ENCODE assay signal across 27 cellular contexts in the genomic region with DNA sequence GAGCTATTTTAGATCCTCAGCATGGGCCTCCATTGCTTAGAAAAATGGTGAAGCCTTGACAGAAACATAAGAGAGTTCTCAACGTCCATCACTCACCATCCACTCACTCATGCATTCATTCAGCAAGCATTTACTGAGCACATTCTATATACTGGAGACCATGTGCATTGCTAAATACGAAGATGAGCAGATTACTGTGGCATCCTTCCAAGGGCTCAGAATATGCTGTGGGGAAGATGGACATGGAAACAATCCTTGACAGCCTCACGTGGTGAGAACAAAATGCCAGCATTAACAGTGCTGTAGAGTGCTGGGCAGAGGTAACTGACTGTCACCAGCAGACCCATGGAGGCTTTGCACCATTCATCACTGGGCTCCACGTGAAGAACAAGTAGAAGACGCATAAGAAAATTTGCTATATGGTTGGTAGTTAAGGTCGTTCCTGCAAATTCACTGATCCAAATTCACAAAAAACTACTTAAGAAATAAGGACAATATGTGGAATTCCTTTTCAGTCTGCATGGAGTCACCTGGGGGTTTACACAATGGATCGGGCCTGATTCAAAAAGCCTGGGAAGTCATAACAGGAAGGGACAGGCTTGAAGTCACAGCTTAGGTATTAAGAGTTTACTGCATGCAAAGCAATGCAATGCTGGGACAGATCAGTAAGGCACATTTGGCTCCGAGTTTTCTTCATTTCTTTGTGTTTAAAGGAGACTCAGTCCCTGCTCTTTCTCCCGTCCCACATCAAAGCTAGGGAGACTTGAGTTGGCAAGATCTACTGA.
"Had no signal": no experiment of that assay in that cellular context is flagged by ENCODE, and none has a peak within 500 bp of the region (broad histone marks: within the 10 kb centered on the region; RNA-seq: fewer than 3 reads in every experiment).

No MANE protein-coding gene starts in this region.

- DNase-seq: activated CD4-positive, alpha-beta memory T cell treated with anti-CD3 and anti-CD28 coated beads, Interleukin-2, amount 10 ng/mL, durations not matched to agents 7 days and 5 days; activated CD4-positive, alpha-beta T cell treated with anti-CD3 and anti-CD28 coated beads for 1 hour; activated CD4-positive, alpha-beta T cell treated with anti-CD3 and anti-CD28 coated beads, Interleukin-2, amount 10 ng/mL, durations not matched to agents 7 days and 5 days; activated gamma-delta T cell treated with Interleukin-2 at 50 U/mL for 16 hours; activated naive CD8-positive, alpha-beta T cell treated with anti-CD3 and anti-CD28 coated beads, Interleukin-2, amount 50 U/mL, for 24 hours; activated T-cell treated with anti-CD3 and anti-CD28 coated beads, Interleukin-2, amount 50 U/mL, for 4 hours; amygdala; cerebellar nuclear complex; colonic mucosa; effector memory CD8-positive, alpha-beta T cell; foreskin keratinocyte; islet precursor cell; mammary epithelial cell; naive B cell; nucleus accumbens; stimulated activated CD4-positive, alpha-beta T cell treated with anti-CD3 and anti-CD28 coated beads, Interleukin-4, amount 100 ng/mL, for 24 hours; stimulated activated naive CD8-positive, alpha-beta T cell treated with anti-CD3 and anti-CD28 coated beads, Interleukin-15, amount 100 ng/mL, for 72 hours; T-helper 2 cell; thyroid gland; upper lobe of right lung had no signal

- H3K9me3 Mint-ChIP-seq: activated CD4-positive, alpha-beta memory T cell treated with anti-CD3 and anti-CD28 coated beads, Interleukin-2, amount 10 ng/mL, durations not matched to agents 7 days and 5 days; activated CD4-positive, alpha-beta T cell treated with anti-CD3 and anti-CD28 coated beads, Interleukin-2, amount 10 ng/mL, durations not matched to agents 7 days and 5 days; activated naive CD4-positive, alpha-beta T cell treated with anti-CD3 and anti-CD28 coated beads, Interleukin-2, amount 50 U/mL, for 24 hours; activated naive CD8-positive, alpha-beta T cell treated with anti-CD3 and anti-CD28 coated beads, Interleukin-2, amount 50 U/mL, for 24 hours; activated T-cell treated with anti-CD3 and anti-CD28 coated beads, Interleukin-2, amount 50 U/mL, for 4 hours; activated T-helper 17 cell treated with anti-CD3 and anti-CD28 coated beads, Interleukin-2, amount 50 U/mL, for 72 hours; effector memory CD8-positive, alpha-beta T cell; mesothelial cell of epicardium; neural crest cell; stimulated activated effector memory CD8-positive, alpha-beta T cell treated with anti-CD3 and anti-CD28 coated beads, Interleukin-12 subunit alpha, Interleukin-12 subunit beta, amount 100 ng/mL, for 72 hours; stimulated activated naive CD8-positive, alpha-beta T cell treated with anti-CD3 and anti-CD28 coated beads, Interleukin-15, amount 100 ng/mL, for 72 hours had no signal

- H3K4me1 Mint-ChIP-seq: activated CD4-positive, alpha-beta memory T cell treated with anti-CD3 and anti-CD28 coated beads, Interleukin-2, amount 10 ng/mL, durations not matched to agents 7 days and 5 days; activated CD4-positive, alpha-beta T cell treated with anti-CD3 and anti-CD28 coated beads, Interleukin-2, amount 10 ng/mL, durations not matched to agents 7 days and 5 days; activated naive CD4-positive, alpha-beta T cell treated with anti-CD3 and anti-CD28 coated beads, Interleukin-2, amount 50 U/mL, for 24 hours; activated naive CD8-positive, alpha-beta T cell treated with anti-CD3 and anti-CD28 coated beads, Interleukin-2, amount 50 U/mL, for 24 hours; activated T-helper 17 cell treated with anti-CD3 and anti-CD28 coated beads, Interleukin-2, amount 50 U/mL, for 72 hours; naive B cell; stimulated activated effector memory CD8-positive, alpha-beta T cell treated with anti-CD3 and anti-CD28 coated beads, Interleukin-12 subunit alpha, Interleukin-12 subunit beta, amount 100 ng/mL, for 72 hours; stimulated activated naive CD8-positive, alpha-beta T cell treated with anti-CD3 and anti-CD28 coated beads, Interleukin-15, amount 100 ng/mL, for 72 hours had no signal

- H3K27me3 Mint-ChIP-seq: activated CD4-positive, alpha-beta memory T cell treated with anti-CD3 and anti-CD28 coated beads, Interleukin-2, amount 10 ng/mL, durations not matched to agents 7 days and 5 days; activated naive CD4-positive, alpha-beta T cell treated with anti-CD3 and anti-CD28 coated beads, Interleukin-2, amount 50 U/mL, for 24 hours; activated T-helper 17 cell treated with anti-CD3 and anti-CD28 coated beads, Interleukin-2, amount 50 U/mL, for 72 hours had no signal

- H3K27ac Mint-ChIP-seq: activated CD4-positive, alpha-beta memory T cell treated with anti-CD3 and anti-CD28 coated beads, Interleukin-2, amount 10 ng/mL, durations not matched to agents 7 days and 5 days; activated CD4-positive, alpha-beta T cell treated with anti-CD3 and anti-CD28 coated beads, Interleukin-2, amount 10 ng/mL, durations not matched to agents 7 days and 5 days; activated naive CD4-positive, alpha-beta T cell treated with anti-CD3 and anti-CD28 coated beads, Interleukin-2, amount 50 U/mL, for 24 hours; activated naive CD8-positive, alpha-beta T cell treated with anti-CD3 and anti-CD28 coated beads, Interleukin-2, amount 50 U/mL, for 24 hours; activated T-helper 17 cell treated with anti-CD3 and anti-CD28 coated beads, Interleukin-2, amount 50 U/mL, for 72 hours; effector memory CD8-positive, alpha-beta T cell; mesothelial cell of epicardium; naive B cell; stimulated activated effector memory CD8-positive, alpha-beta T cell treated with anti-CD3 and anti-CD28 coated beads, Interleukin-12 subunit alpha, Interleukin-12 subunit beta, amount 100 ng/mL, for 72 hours had no signal

- H3K4me3 Mint-ChIP-seq: activated CD4-positive, alpha-beta memory T cell treated with anti-CD3 and anti-CD28 coated beads, Interleukin-2, amount 10 ng/mL, durations not matched to agents 7 days and 5 days; activated CD4-positive, alpha-beta T cell treated with anti-CD3 and anti-CD28 coated beads, Interleukin-2, amount 10 ng/mL, durations not matched to agents 7 days and 5 days; activated naive CD4-positive, alpha-beta T cell treated with anti-CD3 and anti-CD28 coated beads, Interleukin-2, amount 50 U/mL, for 24 hours; activated naive CD8-positive, alpha-beta T cell treated with anti-CD3 and anti-CD28 coated beads, Interleukin-2, amount 50 U/mL, for 24 hours; activated T-cell treated with anti-CD3 and anti-CD28 coated beads, Interleukin-2, amount 50 U/mL, for 4 hours; activated T-helper 17 cell treated with anti-CD3 and anti-CD28 coated beads, Interleukin-2, amount 50 U/mL, for 72 hours; effector memory CD8-positive, alpha-beta T cell; mesothelial cell of epicardium; naive B cell; neural crest cell; stimulated activated effector memory CD8-positive, alpha-beta T cell treated with anti-CD3 and anti-CD28 coated beads, Interleukin-12 subunit alpha, Interleukin-12 subunit beta, amount 100 ng/mL, for 72 hours; stimulated activated naive CD8-positive, alpha-beta T cell treated with anti-CD3 and anti-CD28 coated beads, Interleukin-15, amount 100 ng/mL, for 72 hours had no signal

- H3K36me3 Mint-ChIP-seq: activated naive CD4-positive, alpha-beta T cell treated with anti-CD3 and anti-CD28 coated beads, Interleukin-2, amount 50 U/mL, for 24 hours; mesothelial cell of epicardium; naive B cell; stimulated activated effector memory CD8-positive, alpha-beta T cell treated with anti-CD3 and anti-CD28 coated beads, Interleukin-12 subunit alpha, Interleukin-12 subunit beta, amount 100 ng/mL, for 72 hours had no signal

- ATAC-seq: activated naive CD8-positive, alpha-beta T cell treated with anti-CD3 and anti-CD28 coated beads, Interleukin-2, amount 50 U/mL, for 24 hours; activated T-cell treated with anti-CD3 and anti-CD28 coated beads, Interleukin-2, amount 50 U/mL, for 4 hours; activated T-helper 17 cell treated with anti-CD3 and anti-CD28 coated beads, Interleukin-2, amount 50 U/mL, for 72 hours; effector memory CD8-positive, alpha-beta T cell; esophagus mucosa; foreskin keratinocyte; sciatic nerve; stimulated activated effector memory CD8-positive, alpha-beta T cell treated with anti-CD3 and anti-CD28 coated beads, Interleukin-12 subunit alpha, Interleukin-12 subunit beta, amount 100 ng/mL, for 72 hours; stimulated activated naive CD8-positive, alpha-beta T cell treated with anti-CD3 and anti-CD28 coated beads, Interleukin-15, amount 100 ng/mL, for 72 hours; upper lobe of right lung had no signal
